Comparison of ENCODE assay signal across 12 cellular contexts in genomic region chr9:95517559-95517933, GRCh38. TPM values are rescaled to one million over a fixed set of nuclear protein-coding genes. Genes with fewer than 3 reads are reported as not detected.
DNase-seq lines count a peak whose midpoint lies in the region; ATAC-seq and TF ChIP-seq lines count a peak whose summit lies in the region.
"Had no signal": no experiment of that assay in that cellular context is flagged by ENCODE, and none has a peak within 500 bp of the region (broad histone marks: within the 10 kb centered on the region; RNA-seq: fewer than 3 reads in every experiment).

No MANE protein-coding gene starts in this region.

- H3K27me3 Mint-ChIP-seq in CD14-positive monocyte (ENCODE audit: low read depth in 3 of 3), result peaks cover 71 to 91% (median 84%) of the 10 kb centered on the region in 3 donors

- H3K9me3 Mint-ChIP-seq in CD14-positive monocyte, result peaks cover 10 to 60% (median 36%) of the 10 kb centered on the region in 7 donors

- H3K4me1 Mint-ChIP-seq in CD14-positive monocyte, result peaks cover 5% of the 10 kb centered on the region

- peak overlapping the region in 1 of 2 donors; percentile 67 for H3K4me3 Mint-ChIP-seq in CD14-positive monocyte

- no peak overlapping the region for H3K27ac Mint-ChIP-seq in CD14-positive monocyte

- peaks cover 41% of the 10 kb centered on the region for H3K27me3 ChIP-seq in cardiac muscle cell
- peaks cover 0 to 3% of the 10 kb centered on the region in 2 donors for H3K27me3 ChIP-seq in mucosa of rectum (ENCODE audit: control insufficient read depth in 2 of 2, insufficient read depth in 2 of 2, low read length in 2 of 2)
- peaks cover 0 to 6% (median 0%) of the 10 kb centered on the region in 4 donors for H3K27me3 ChIP-seq in upper lobe of left lung
- H3K27me3 ChIP-seq in breast epithelium, result no peaks in the 10 kb centered on the region
- H3K27me3 ChIP-seq: foreskin keratinocyte, MG63 had no signal

- intact Hi-C loops in left cardiac atrium (cut with DNase I), result loop anchor here in 1 of 2 donors (10.0 kb wide), 2 partner anchors 127 to 203 kb away; partner anchors contain the start of gene FANCC
- intact Hi-C loops in CD14-positive monocyte (cut with micrococcal nuclease), result no loop called here
- intact Hi-C loops in breast epithelium (cut with DNase I; ENCODE audit: low total_unique reads), result no loop called here

- DNase-seq in cardiac muscle cell (ENCODE audit: low read depth in 1 of 2, low spot score in 1 of 2) (no peak), left cardiac atrium (no peak), upper lobe of left lung (no peak), CD14-positive monocyte (ENCODE audit: low spot score) (no peak), breast epithelium (ENCODE audit: low spot score in 2 of 2) (no peak), T-helper 9 cell (no peak)
- DNase-seq: MG63 had no signal

- ATAC-seq in left cardiac atrium (no peak), upper lobe of left lung (ENCODE audit: low FRiP score in 2 of 2) (no peak)

- peak overlapping the region in 1 of 2 donors; percentile 63 for H3K9ac ChIP-seq in mucosa of rectum (ENCODE audit: low read depth in 1 of 2, low read length in 2 of 2)
- H3K9ac ChIP-seq: BLaER1 had no signal

- 55 to 81% methylated on average over 13 to 14 of the region's 14 CpGs for whole genome bisulfite sequencing in upper lobe of left lung, 2 donors

- no peak for TF ChIP-seq EP300 in upper lobe of left lung (IDR thresholded peaks at IDR 0.05)

- TF ChIP-seq POLR2A in upper lobe of left lung (IDR thresholded peaks at IDR 0.05) (no peak), breast epithelium (IDR thresholded peaks at IDR 0.05) (no peak)

- peak overlapping the region; percentile 84 for H3K4me3 ChIP-seq in cardiac muscle cell
- peak overlapping the region; percentile 74 to 82 for H3K4me3 ChIP-seq in mucosa of rectum (ENCODE audit: low read length in 2 of 2)
- H3K4me3 ChIP-seq in upper lobe of left lung, result peak overlapping the region in 3 of 4 donors; percentile 53 to 65 (median 62)
- H3K4me3 ChIP-seq in breast epithelium, result peak overlapping the region in 1 of 3 donors; percentile 75

- H3K9me3 ChIP-seq in cardiac muscle cell (ENCODE audit: low read depth) (no peaks in the 10 kb centered on the region), mucosa of rectum (ENCODE audit: control insufficient read depth in 2 of 2, low read length in 2 of 2) (no peaks in the 10 kb centered on the region), upper lobe of left lung (peaks cover 0 to 3% (median 0%) of the 10 kb centered on the region in 4 donors), breast epithelium (no peaks in the 10 kb centered on the region)
- H3K9me3 ChIP-seq: MG63, neutrophil had no signal

- TF ChIP-seq CTCF in cardiac muscle cell (IDR thresholded peaks at IDR 0.05; ENCODE audit: low read depth, low read length) (no peak), upper lobe of left lung (IDR thresholded peaks at IDR 0.05) (no peak), CD14-positive monocyte (IDR thresholded peaks at IDR 0.05) (no peak), breast epithelium (IDR thresholded peaks at IDR 0.05) (no peak)

- H3K36me3 Mint-ChIP-seq in CD14-positive monocyte, result peaks cover 4 to 5% of the 10 kb centered on the region in 2 donors

- H3K27ac ChIP-seq in cardiac muscle cell (no peak overlapping the region), cingulate gyrus (ENCODE audit: low read depth, low read length) (peak overlapping the region; percentile 29), mucosa of rectum (ENCODE audit: low read depth in 2 of 2, low read length in 2 of 2) (peak overlapping the region; percentile 50 to 65), upper lobe of left lung (peak overlapping the region in 1 of 4 donors; percentile 65), breast epithelium (no peak overlapping the region)
- H3K27ac ChIP-seq: BLaER1, foreskin keratinocyte, neutrophil had no signal

- H3K4me1 ChIP-seq in cardiac muscle cell (ENCODE audit: low read depth), result peaks cover 4% of the 10 kb centered on the region
- peaks cover 8 to 11% of the 10 kb centered on the region in 2 donors for H3K4me1 ChIP-seq in mucosa of rectum (ENCODE audit: control insufficient read depth in 2 of 2, insufficient read depth in 2 of 2, low read length in 2 of 2)
- peaks cover 7 to 24% (median 15%) of the 10 kb centered on the region in 4 donors for H3K4me1 ChIP-seq in upper lobe of left lung
- peaks cover 4 to 5% of the 10 kb centered on the region in 2 donors for H3K4me1 ChIP-seq in breast epithelium

- H3K36me3 ChIP-seq in cardiac muscle cell (no peaks in the 10 kb centered on the region), mucosa of rectum (ENCODE audit: control insufficient read depth in 2 of 2, insufficient read depth in 2 of 2, low read length in 2 of 2) (no peaks in the 10 kb centered on the region), upper lobe of left lung (no peaks in the 10 kb centered on the region), breast epithelium (no peaks in the 10 kb centered on the region)
- H3K36me3 ChIP-seq: BLaER1, MG63, neutrophil had no signal

RNA-seq across cellular contexts. Expression of gene PTCH1, which starts 0.8 kb away (rescaled TPM):
- total RNA-seq in cardiac muscle cell (8.3 and 13.9 TPM in 2 replicates), left cardiac atrium (1 to 10 TPM; 5.9 to 6.9 TPM), upper lobe of left lung (10 to 100 TPM in 5 of 6 donors, 1 to 10 TPM in 1; 7.4 to 28.0 (median 13.9) TPM), breast epithelium (1 to 10 TPM; 6.6 to 9.9 (median 6.6) TPM)
- polyA plus RNA-seq in cardiac muscle cell (7.3 and 9.6 TPM in 2 replicates), CD14-positive monocyte (not detected)

Comparison
In these comparisons a context has a peak if more than half of its experiments do, and no peak if none do; other contexts are left out.
1. H3K27ac ChIP-seq: peak in cingulate gyrus (single experiment) and mucosa of rectum (2 of 2); none in cardiac muscle cell (single experiment) and breast epithelium (0 of 2).